Comparison of ENCODE assay signal across 1 cellular context in genomic region chr2:240426797-240427721, GRCh38.
A peak's percentile ranks its signal among the peaks of the same experiment; 100 is the strongest.
TF ChIP-seq lines count a peak whose summit lies in the region.

No MANE protein-coding gene starts in this region.

TF ChIP-seq in K562, 482 proteins besides CTCF, POLR2A, EP300 and RAD21 (continued from another document and continues in another):
- TF ChIP-seq ZNF699 (CRISPR knock-in tag; IDR thresholded peaks at IDR 0.05; ENCODE audit: insufficient replicate concordance), result no peak
- no peak for TF ChIP-seq POLR2B (IDR thresholded peaks at IDR 0.05; ENCODE audit: low read depth, partially characterized antibody)
- no peak for TF ChIP-seq POLR2AphosphoS2 (IDR thresholded peaks at IDR 0.05; ENCODE audit: low read length)
- no peak for TF ChIP-seq ZNF780A (CRISPR knock-in tag; IDR thresholded peaks at IDR 0.05)
- TF ChIP-seq ZEB2 (IDR thresholded peaks at IDR 0.05), result no peak
- no peak for TF ChIP-seq NR0B1 (IDR thresholded peaks at IDR 0.05; ENCODE audit: partially characterized antibody)
- peak; percentile 15; the same call in 1 of the 2 replicates for TF ChIP-seq CEBPB (tag; IDR thresholded peaks at IDR 0.05)
- TF ChIP-seq ARID1B (IDR thresholded peaks at IDR 0.05), result no peak
- TF ChIP-seq CREB3 (tag; conservative IDR thresholded peaks at IDR 0.05; ENCODE audit: low read depth), result no peak
- TF ChIP-seq NCOA1 (IDR thresholded peaks at IDR 0.05; ENCODE audit: low read depth), result no peak
- no peak for TF ChIP-seq GTF2E2 (tag; IDR thresholded peaks at IDR 0.05)
- no peak for TF ChIP-seq RBM39 (optimal IDR thresholded peaks at IDR 0.05; ENCODE audit: low read depth, low read length)
- TF ChIP-seq ATF7 (IDR thresholded peaks at IDR 0.05), result peak; percentile 94
- TF ChIP-seq BHLHE40 (IDR thresholded peaks at IDR 0.05; ENCODE audit: low read length), result no peak
- TF ChIP-seq POLR3A (IDR thresholded peaks at IDR 0.05; ENCODE audit: borderline replicate concordance, extremely low read depth, insufficient read depth, insufficient read length), result no peak
- TF ChIP-seq PCBP1 (IDR thresholded peaks at IDR 0.05; ENCODE audit: low read depth, low read length, poor library complexity, severe bottlenecking), result no peak
- TF ChIP-seq ZNF766 (CRISPR knock-in tag; conservative IDR thresholded peaks at IDR 0.05), result no peak
- no peak for TF ChIP-seq SP1 (CRISPR knock-in tag; IDR thresholded peaks at IDR 0.05)
- TF ChIP-seq MAZ (CRISPR knock-in tag; conservative IDR thresholded peaks at IDR 0.05 in 1 of 2, IDR thresholded peaks at IDR 0.05 in 1 of 2), result no peak
- no peak for TF ChIP-seq RBFOX2 (IDR thresholded peaks at IDR 0.05; ENCODE audit: low read depth, low read length)
- no peak for TF ChIP-seq IRF9 (tag; IDR thresholded peaks at IDR 0.05)
- TF ChIP-seq SMC3 (conservative IDR thresholded peaks at IDR 0.05; ENCODE audit: insufficient read depth, low read depth, low read length), result no peak
- no peak for TF ChIP-seq HLTF (IDR thresholded peaks at IDR 0.05)
- TF ChIP-seq DLX4 (CRISPR knock-in tag; IDR thresholded peaks at IDR 0.05), result no peak
- no peak for TF ChIP-seq THRB (CRISPR knock-in tag; conservative IDR thresholded peaks at IDR 0.05)
- TF ChIP-seq MTA1 (IDR thresholded peaks at IDR 0.05; ENCODE audit: borderline replicate concordance), result no peak
- TF ChIP-seq MAFG (tag; conservative IDR thresholded peaks at IDR 0.05), result no peak
- TF ChIP-seq ZNF57 (CRISPR knock-in tag; IDR thresholded peaks at IDR 0.05), result no peak
- no peak for TF ChIP-seq CEBPG (CRISPR knock-in tag; IDR thresholded peaks at IDR 0.05)
- no peak for TF ChIP-seq CEBPG (tag; conservative IDR thresholded peaks at IDR 0.05 in 1 of 2, IDR thresholded peaks at IDR 0.05 in 1 of 2)
- TF ChIP-seq ZNF324 (CRISPR knock-in tag; IDR thresholded peaks at IDR 0.05), result no peak
- TF ChIP-seq STAG1 (CRISPR knock-in tag; IDR thresholded peaks at IDR 0.05; ENCODE audit: borderline replicate concordance), result no peak
- TF ChIP-seq HNRNPK (IDR thresholded peaks at IDR 0.05; ENCODE audit: low read depth, low read length, poor library complexity, severe bottlenecking), result no peak
- no peak for TF ChIP-seq ZHX1 (conservative IDR thresholded peaks at IDR 0.05; ENCODE audit: low read length)
- TF ChIP-seq MTA3 (IDR thresholded peaks at IDR 0.05; ENCODE audit: borderline replicate concordance), result no peak
- no peak for TF ChIP-seq POLR2H (tag; IDR thresholded peaks at IDR 0.05; ENCODE audit: low read depth)
- TF ChIP-seq ATF3 (IDR thresholded peaks at IDR 0.05), result peak; percentile 62
- TF ChIP-seq ATF3 (CRISPR knock-in tag; conservative IDR thresholded peaks at IDR 0.05), result no peak
- TF ChIP-seq CREB5 (CRISPR knock-in tag; IDR thresholded peaks at IDR 0.05), result no peak
- TF ChIP-seq JUND (IDR thresholded peaks at IDR 0.05; ENCODE audit: borderline replicate concordance, low read depth, low read length), result peak; percentile 49; the same call in 1 of the 2 replicates
- peak; percentile 80; the same call in 1 of the 3 replicates for TF ChIP-seq JUND (tag; IDR thresholded peaks at IDR 0.05; ENCODE audit: borderline replicate concordance, low read depth, low read length)
- no peak for TF ChIP-seq WHSC1 (IDR thresholded peaks at IDR 0.05; ENCODE audit: low read length)
- no peak for TF ChIP-seq ZBTB1 (CRISPR knock-in tag; IDR thresholded peaks at IDR 0.05; ENCODE audit: borderline replicate concordance, low read depth)
- no peak for TF ChIP-seq REST (CRISPR knock-in tag; IDR thresholded peaks at IDR 0.05; ENCODE audit: low read depth)
- peak; percentile 92 for TF ChIP-seq MEIS2 (IDR thresholded peaks at IDR 0.05; ENCODE audit: partially characterized antibody)
- no peak for TF ChIP-seq XRCC3 (IDR thresholded peaks at IDR 0.05)
- TF ChIP-seq ZNF224 (CRISPR knock-in tag; IDR thresholded peaks at IDR 0.05), result no peak
- no peak for TF ChIP-seq EWSR1 (IDR thresholded peaks at IDR 0.05; ENCODE audit: borderline replicate concordance, low read depth, partially characterized antibody)
- TF ChIP-seq JUN (IDR thresholded peaks at IDR 0.05; ENCODE audit: borderline replicate concordance, low read depth, low read length), result no peak
- TF ChIP-seq JUN (CRISPR knock-in tag; IDR thresholded peaks at IDR 0.05; ENCODE audit: borderline replicate concordance), result no peak
- no peak for TF ChIP-seq NFRKB (IDR thresholded peaks at IDR 0.05; ENCODE audit: low read depth)
- no peak for TF ChIP-seq JUNB (CRISPR knock-in tag; conservative IDR thresholded peaks at IDR 0.05)
- no peak for TF ChIP-seq SMAD1 (IDR thresholded peaks at IDR 0.05; ENCODE audit: low read depth, low read length, partially characterized antibody)
- no peak for TF ChIP-seq PHB2 (IDR thresholded peaks at IDR 0.05; ENCODE audit: low read depth)
- TF ChIP-seq CREB1 (IDR thresholded peaks at IDR 0.05), result no peak
- TF ChIP-seq CREB1 (CRISPR knock-in tag; IDR thresholded peaks at IDR 0.05), result peak; percentile 15; the same call in 1 of the 2 replicates
- no peak for TF ChIP-seq SMARCA5 (IDR thresholded peaks at IDR 0.05)
- TF ChIP-seq ETV1 (tag; conservative IDR thresholded peaks at IDR 0.05; ENCODE audit: low read depth), result no peak
- TF ChIP-seq RBM14 (IDR thresholded peaks at IDR 0.05; ENCODE audit: borderline replicate concordance, insufficient read depth, low read depth, low read length), result no peak
- TF ChIP-seq TFAP4 (CRISPR knock-in tag; IDR thresholded peaks at IDR 0.05; ENCODE audit: borderline replicate concordance), result peak; percentile 22; the same call in 1 of the 2 replicates
